ENCODE assay signal across 8 cellular contexts in the genomic region with DNA sequence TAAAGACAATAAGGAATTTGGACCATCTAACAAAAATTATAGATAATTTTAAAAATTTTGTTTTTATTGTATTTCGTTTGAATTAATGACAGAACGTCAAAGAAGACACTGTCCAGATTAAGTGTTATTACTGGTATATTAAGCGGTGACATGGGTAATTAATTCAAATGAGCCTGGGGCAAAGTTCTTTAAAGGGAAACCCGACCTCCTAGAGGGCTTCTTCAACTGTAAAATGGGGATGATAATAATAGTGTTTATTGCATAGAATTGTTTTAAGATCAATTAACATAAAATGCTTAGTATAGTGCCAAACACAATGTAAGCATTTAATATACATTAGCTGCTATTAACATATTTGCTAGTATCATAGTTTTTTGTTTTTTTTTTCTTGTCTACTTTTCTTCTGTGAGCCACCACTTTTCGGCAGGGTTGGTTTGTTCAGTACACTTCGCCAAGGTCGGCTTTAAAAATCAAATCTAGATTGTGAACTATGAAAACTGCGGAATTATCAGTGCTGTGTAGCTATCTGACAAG. TPM values are rescaled to one million over a fixed set of nuclear protein-coding genes. Genes with fewer than 3 reads are reported as not detected.
DNase-seq lines count a peak whose midpoint lies in the region; ATAC-seq and TF ChIP-seq lines count a peak whose summit lies in the region.

No MANE protein-coding gene starts in this region.

- peaks cover 3% of the 10 kb centered on the region; the same call in 2 of the 3 replicates for H3K36me3 Mint-ChIP-seq in GM23338 (ENCODE audit: low read depth)

- peaks cover 42% of the 10 kb centered on the region for H3K79me2 ChIP-seq in GM23338 (replicated peaks; ENCODE audit: insufficient read depth)

- peak overlapping the region; percentile 86 to 96 (median 92) for H3K9ac ChIP-seq in skeletal muscle tissue (ENCODE audit: low read depth in 1 of 3, low read length in 3 of 3)

- H3K27me3 ChIP-seq in BE2C (no peaks in the 10 kb centered on the region), GM23338 (ENCODE audit: insufficient read depth) (no peaks in the 10 kb centered on the region), skeletal muscle tissue (ENCODE audit: control insufficient read depth in 3 of 3, insufficient read depth in 3 of 3, low read length in 3 of 3) (no peaks in the 10 kb centered on the region)

- peak overlapping the region; percentile 97 for H3K27ac Mint-ChIP-seq in GM23338

- no peaks in the 10 kb centered on the region; the same call in 2 of the 3 replicates for H3K9me3 Mint-ChIP-seq in GM23338

- DNase-seq in BE2C (no peak), GM23338 (ENCODE audit: low spot score) (no peak), fibroblast of villous mesenchyme (ENCODE audit: low read depth) (no peak), H4 (ENCODE audit: low spot score) (no peak)

- no peaks in the 10 kb centered on the region for H3K9me2 ChIP-seq in GM23338 (ENCODE audit: insufficient read depth)

- H3K36me3 ChIP-seq in BE2C (peaks cover 5% of the 10 kb centered on the region), GM23338 (ENCODE audit: insufficient read depth) (no peaks in the 10 kb centered on the region), skeletal muscle tissue (ENCODE audit: control insufficient read depth in 3 of 3, insufficient read depth in 3 of 3, low read length in 3 of 3) (no peaks in the 10 kb centered on the region)

- ATAC-seq in GM23338 (no peak), SK-N-SH treated with all-trans-retinoic acid at 6 μM for 48 hours (peak; percentile 4; the same call in 1 of the 3 replicates), HG03460 (IDR thresholded peaks at IDR 0.05; ENCODE audit: unreplicated experiment) (no peak), HG02642 (IDR thresholded peaks at IDR 0.05; ENCODE audit: poor library complexity, unreplicated experiment) (no peak)

- H2AFZ ChIP-seq in GM23338, result peak overlapping the region; percentile 30; the same call in 1 of the 2 replicates

- H3K4me1 Mint-ChIP-seq in GM23338, result peaks cover 11% of the 10 kb centered on the region

- H3K27ac ChIP-seq in GM23338 (ENCODE audit: low read depth) (peak overlapping the region; percentile 68), skeletal muscle tissue (ENCODE audit: low read depth, low read length) (peak overlapping the region; percentile 95)

- no peaks in the 10 kb centered on the region for H3K9me3 ChIP-seq in BE2C
- H3K9me3 ChIP-seq in skeletal muscle tissue (ENCODE audit: control insufficient read depth in 3 of 3, low read length in 3 of 3), result no peaks in the 10 kb centered on the region

- TF ChIP-seq CTCF in BE2C (IDR thresholded peaks at IDR 0.05; ENCODE audit: low read depth, low read length) (no peak), GM23338 (conservative IDR thresholded peaks at IDR 0.05; ENCODE audit: low read depth in 2 of 2) (no peak), fibroblast of villous mesenchyme (IDR thresholded peaks at IDR 0.05; ENCODE audit: insufficient read depth, low read depth, low read length) (no peak)

- peaks cover 19% of the 10 kb centered on the region for H4K20me1 ChIP-seq in GM23338 (replicated peaks; ENCODE audit: insufficient read depth)

- H3K27me3 Mint-ChIP-seq in GM23338 (ENCODE audit: insufficient read depth, low read depth, poor library complexity), result peaks cover 9% of the 10 kb centered on the region

- H3K4me1 ChIP-seq in BE2C (no peaks in the 10 kb centered on the region; the same call in 1 of the 2 replicates), GM23338 (ENCODE audit: insufficient read depth) (peaks cover 11% of the 10 kb centered on the region), skeletal muscle tissue (ENCODE audit: control insufficient read depth in 3 of 3, insufficient read depth in 3 of 3, low read length in 3 of 3) (peaks cover 2 to 13% (median 12%) of the 10 kb centered on the region in 3 donors)

- H3F3A ChIP-seq in GM23338 (replicated peaks; ENCODE audit: low read depth), result no peaks in the 10 kb centered on the region

- peak overlapping the region; percentile 96 for H3K4me3 Mint-ChIP-seq in GM23338

- H3K4me3 ChIP-seq in BE2C (ENCODE audit: low read depth, low read length) (peak overlapping the region; percentile 88), GM23338 (peak overlapping the region; percentile 88), fibroblast of villous mesenchyme (ENCODE audit: low read depth, low read length) (peak overlapping the region; percentile 91), skeletal muscle tissue (ENCODE audit: low read length in 3 of 3) (peak overlapping the region; percentile 92 to 96 (median 93))

- peak overlapping the region; percentile 70 for H3K4me2 ChIP-seq in GM23338

TF ChIP-seq in GM23338, 12 proteins besides CTCF, POLR2A, EP300 and RAD21 (continues in another document):
- TF ChIP-seq STAT1 (IDR thresholded peaks at IDR 0.05; ENCODE audit: unreplicated experiment) (no peak), EZH2phosphoT487 (IDR thresholded peaks at IDR 0.05; ENCODE audit: unreplicated experiment) (no peak), ZNF331 (CRISPR knock-in tag; IDR thresholded peaks at IDR 0.05; ENCODE audit: low read depth) (no peak), NANOG (IDR thresholded peaks at IDR 0.05; ENCODE audit: borderline replicate concordance) (no peak), ZNF114 (CRISPR knock-in tag; IDR thresholded peaks at IDR 0.05) (no peak)
- TF ChIP-seq, protein P1, sequence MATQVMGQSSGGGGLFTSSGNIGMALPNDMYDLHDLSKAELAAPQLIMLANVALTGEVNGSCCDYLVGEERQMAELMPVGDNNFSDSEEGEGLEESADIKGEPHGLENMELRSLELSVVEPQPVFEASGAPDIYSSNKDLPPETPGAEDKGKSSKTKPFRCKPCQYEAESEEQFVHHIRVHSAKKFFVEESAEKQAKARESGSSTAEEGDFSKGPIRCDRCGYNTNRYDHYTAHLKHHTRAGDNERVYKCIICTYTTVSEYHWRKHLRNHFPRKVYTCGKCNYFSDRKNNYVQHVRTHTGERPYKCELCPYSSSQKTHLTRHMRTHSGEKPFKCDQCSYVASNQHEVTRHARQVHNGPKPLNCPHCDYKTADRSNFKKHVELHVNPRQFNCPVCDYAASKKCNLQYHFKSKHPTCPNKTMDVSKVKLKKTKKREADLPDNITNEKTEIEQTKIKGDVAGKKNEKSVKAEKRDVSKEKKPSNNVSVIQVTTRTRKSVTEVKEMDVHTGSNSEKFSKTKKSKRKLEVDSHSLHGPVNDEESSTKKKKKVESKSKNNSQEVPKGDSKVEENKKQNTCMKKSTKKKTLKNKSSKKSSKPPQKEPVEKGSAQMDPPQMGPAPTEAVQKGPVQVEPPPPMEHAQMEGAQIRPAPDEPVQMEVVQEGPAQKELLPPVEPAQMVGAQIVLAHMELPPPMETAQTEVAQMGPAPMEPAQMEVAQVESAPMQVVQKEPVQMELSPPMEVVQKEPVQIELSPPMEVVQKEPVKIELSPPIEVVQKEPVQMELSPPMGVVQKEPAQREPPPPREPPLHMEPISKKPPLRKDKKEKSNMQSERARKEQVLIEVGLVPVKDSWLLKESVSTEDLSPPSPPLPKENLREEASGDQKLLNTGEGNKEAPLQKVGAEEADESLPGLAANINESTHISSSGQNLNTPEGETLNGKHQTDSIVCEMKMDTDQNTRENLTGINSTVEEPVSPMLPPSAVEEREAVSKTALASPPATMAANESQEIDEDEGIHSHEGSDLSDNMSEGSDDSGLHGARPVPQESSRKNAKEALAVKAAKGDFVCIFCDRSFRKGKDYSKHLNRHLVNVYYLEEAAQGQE (IDR thresholded peaks at IDR 0.05; ENCODE audit: unreplicated experiment), result no peak

TF ChIP-seq in SK-N-SH treated with all-trans-retinoic acid at 6 μM for 48 hours, 23 proteins besides CTCF, POLR2A, EP300 and RAD21 (continues in another document):
- TF ChIP-seq TOX (CRISPR knock-in tag; IDR thresholded peaks at IDR 0.05; ENCODE audit: borderline replicate concordance) (no peak), BACH2 (CRISPR knock-in tag; IDR thresholded peaks at IDR 0.05; ENCODE audit: borderline replicate concordance) (no peak), CSDC2 (CRISPR knock-in tag; IDR thresholded peaks at IDR 0.05) (no peak), OSR1 (CRISPR knock-in tag; IDR thresholded peaks at IDR 0.05) (no peak), ZNF70 (CRISPR knock-in tag; IDR thresholded peaks at IDR 0.05) (no peak), POU6F1 (CRISPR knock-in tag; IDR thresholded peaks at IDR 0.05; ENCODE audit: borderline replicate concordance, low read depth) (no peak), ZNF565 (CRISPR knock-in tag; conservative IDR thresholded peaks at IDR 0.05; ENCODE audit: low read depth) (no peak), GLIS3 (CRISPR knock-in tag; IDR thresholded peaks at IDR 0.05) (no peak), ISL1 (CRISPR knock-in tag; IDR thresholded peaks at IDR 0.05) (no peak), ZNF8 (CRISPR knock-in tag; IDR thresholded peaks at IDR 0.05) (no peak)

RNA-seq across cellular contexts. Expression of gene LARP4, which starts 0.5 kb away (rescaled TPM):
- 26.5 TPM for polyA plus RNA-seq in BE2C (2012; ENCODE audit: insufficient read depth, insufficient read length, low read depth)
- 55.9 and 59.1 TPM in 2 replicates for total RNA-seq in GM23338 (2014; rRNA removed; shearing (Covaris generic))
- 76.8 and 88.8 TPM in 2 replicates for polyA plus RNA-seq in GM23338 (2016; fragmentation: Nextera tagmentation; extraction: Ambion mirVana)
- total RNA-seq in fibroblast of villous mesenchyme, result 26.1 and 57.9 TPM in 2 replicates
- total RNA-seq in skeletal muscle tissue, result 37.6 TPM
- total RNA-seq in H4 (2014; rRNA removed; shearing (Covaris generic)), result 22.6 and 23.8 TPM in 2 replicates

RNA-seq across cellular contexts. Expression of gene FAM186A, which starts 3.8 kb away (rescaled TPM):
- not detected for polyA plus RNA-seq in BE2C (2012; ENCODE audit: insufficient read depth, insufficient read length, low read depth)
- total RNA-seq in GM23338 (2014; rRNA removed; shearing (Covaris generic)), result not detected in 2 replicates
- polyA plus RNA-seq in GM23338 (2016; fragmentation: Nextera tagmentation; extraction: Ambion mirVana), result not detected in 2 replicates
- total RNA-seq in fibroblast of villous mesenchyme (under 0.01 TPM in 1 of 2 replicates, not detected in the other), skeletal muscle tissue (not detected)
- total RNA-seq in H4 (2014; rRNA removed; shearing (Covaris generic)), result not detected in 2 replicates
